Comparison of ENCODE assay signal across 25 cellular contexts in genomic region chrX:69016220-69016941, GRCh38.
A peak's percentile ranks its signal among the peaks of the same experiment; 100 is the strongest.
DNase-seq lines count a peak whose midpoint lies in the region; ATAC-seq, FAIRE-seq and TF ChIP-seq lines count a peak whose summit lies in the region.
"Had no signal": no experiment of that assay in that cellular context is flagged by ENCODE, and none has a peak within 500 bp of the region (broad histone marks: within the 10 kb centered on the region; RNA-seq: fewer than 3 reads in every experiment).

No MANE protein-coding gene starts in this region.

- H3K27me3 ChIP-seq in H7 (ENCODE audit: control insufficient read depth, insufficient read depth, low read length) (no peaks in the 10 kb centered on the region), endodermal cell (ENCODE audit: control insufficient read depth, insufficient read depth, low read length, poor library complexity, severe bottlenecking) (no peaks in the 10 kb centered on the region), right cardiac atrium (ENCODE audit: control insufficient read depth, insufficient read depth) (no peaks in the 10 kb centered on the region)
- no peaks in the 10 kb centered on the region for H3K27me3 ChIP-seq in CD8-positive, alpha-beta T cell (ENCODE audit: insufficient read depth, low read length)
- H3K27me3 ChIP-seq: BE2C, colonic mucosa had no signal

- H3K36me3 ChIP-seq in H7 (replicated peaks; ENCODE audit: control insufficient read depth, insufficient read depth, low read length) (no peaks in the 10 kb centered on the region), endodermal cell (ENCODE audit: control insufficient read depth, insufficient read depth, low read length) (no peaks in the 10 kb centered on the region)
- H3K36me3 ChIP-seq in CD8-positive, alpha-beta T cell (ENCODE audit: insufficient read depth, low read length): no peaks in the 10 kb centered on the region
- H3K36me3 ChIP-seq: BE2C, breast epithelium, colonic mucosa had no signal

- POLR2A ChIA-PET in CD8-positive, alpha-beta T cell (lab: Charles Lee): no interaction called here

- no peak overlapping the region for H3K9ac ChIP-seq in endodermal cell (ENCODE audit: extremely low read depth, low read length, poor library complexity, severe bottlenecking)

- H3K36me3 Mint-ChIP-seq in endodermal cell (ENCODE audit: low read depth): no peaks in the 10 kb centered on the region
- no peaks in the 10 kb centered on the region for H3K36me3 Mint-ChIP-seq in osteocyte (ENCODE audit: unreplicated experiment)
- H3K36me3 Mint-ChIP-seq in CD8-positive, alpha-beta T cell: no peaks in the 10 kb centered on the region

- DNase-seq in H7 (peak; percentile 32), endodermal cell (peak; percentile 30), right cardiac atrium (peak in 2 of 3 donors; percentile 69 to 70), osteocyte (ENCODE audit: extremely low spot score, unreplicated experiment) (peak; percentile 83), frontal cortex (ENCODE audit: low spot score in 2 of 2) (no peak), GM12892 (ENCODE audit: insufficient read length) (no peak), DMS53 (lab: John Stamatoyannopoulos, UW) (no peak)
- no peak for DNase-seq in CD8-positive, alpha-beta T cell
- DNase-seq: activated CD4-positive, alpha-beta T cell treated with anti-CD3 and anti-CD28 coated beads for 36 hours; activated gamma-delta T cell treated with Interleukin-2 at 50 U/mL for 16 hours; activated T-cell treated with anti-CD3 and anti-CD28 coated beads, Interleukin-2, amount 50 U/mL, for 24 hours; BE2C; colonic mucosa; DMS79 treated with DMSO at 0.1 percent for 48 hours; glutamatergic neuron; NCI-H1092 treated with DMSO at 0.1 percent for 48 hours; NCI-H1930; NCI-H226; psoas muscle; stimulated activated CD4-positive, alpha-beta T cell treated with anti-CD3 and anti-CD28 coated beads, Interleukin-2, amount 100 ng/mL, for 24 hours had no signal

- peaks cover 33% of the 10 kb centered on the region for H3K9me3 Mint-ChIP-seq in endodermal cell
- no peaks in the 10 kb centered on the region for H3K9me3 Mint-ChIP-seq in osteocyte (ENCODE audit: unreplicated experiment)
- H3K9me3 Mint-ChIP-seq in CD8-positive, alpha-beta T cell: no peaks in the 10 kb centered on the region
- H3K9me3 Mint-ChIP-seq: activated T-cell treated with anti-CD3 and anti-CD28 coated beads, Interleukin-2, amount 50 U/mL, for 24 hours; T-helper 1 cell treated with Interleukin-12 subunit alpha and Interleukin-12 subunit beta and Interleukin-4 antibody, amounts not matched to agents 30 μg/mL and 1 μg/mL, for 36 hours had no signal

- no peaks in the 10 kb centered on the region for H3K27me3 Mint-ChIP-seq in endodermal cell (ENCODE audit: insufficient read depth)
- no peaks in the 10 kb centered on the region for H3K27me3 Mint-ChIP-seq in osteocyte (ENCODE audit: unreplicated experiment)
- H3K27me3 Mint-ChIP-seq in CD8-positive, alpha-beta T cell (ENCODE audit: low read depth): peaks cover 2% of the 10 kb centered on the region
- H3K27me3 Mint-ChIP-seq: activated CD4-positive, alpha-beta T cell treated with anti-CD3 and anti-CD28 coated beads for 36 hours had no signal

- H3K9me3 ChIP-seq in endodermal cell (ENCODE audit: control insufficient read depth, low read length): no peaks in the 10 kb centered on the region
- H3K9me3 ChIP-seq in right cardiac atrium (ENCODE audit: control insufficient read depth, low read length): no peaks in the 10 kb centered on the region
- H3K9me3 ChIP-seq in CD8-positive, alpha-beta T cell (ENCODE audit: low read length): no peaks in the 10 kb centered on the region
- H3K9me3 ChIP-seq: BE2C, breast epithelium, colonic mucosa, psoas muscle had no signal

- H3K4me1 Mint-ChIP-seq in endodermal cell (peaks cover 2% of the 10 kb centered on the region), osteocyte (ENCODE audit: unreplicated experiment) (peaks cover 7% of the 10 kb centered on the region)
- H3K4me1 Mint-ChIP-seq in CD8-positive, alpha-beta T cell (ENCODE audit: low read depth): no peaks in the 10 kb centered on the region
- H3K4me1 Mint-ChIP-seq: activated CD4-positive, alpha-beta T cell treated with anti-CD3 and anti-CD28 coated beads for 36 hours had no signal

- ATAC-seq in right cardiac atrium: peak; percentile 13 to 62
- no peak for ATAC-seq in CD8-positive, alpha-beta T cell
- ATAC-seq: activated CD4-positive, alpha-beta T cell treated with anti-CD3 and anti-CD28 coated beads for 36 hours; left lobe of liver; psoas muscle had no signal

- H3K4me1 ChIP-seq in endodermal cell (ENCODE audit: control insufficient read depth, insufficient read depth, low read length) (no peaks in the 10 kb centered on the region), right cardiac atrium (ENCODE audit: control insufficient read depth, insufficient read depth, low read length) (peaks cover 22% of the 10 kb centered on the region)
- H3K4me1 ChIP-seq in CD8-positive, alpha-beta T cell (ENCODE audit: insufficient read depth, low read length): no peaks in the 10 kb centered on the region
- H3K4me1 ChIP-seq: BE2C, breast epithelium, colonic mucosa, psoas muscle had no signal

- no peak overlapping the region for H3K4me3 ChIP-seq in H7 (ENCODE audit: insufficient read depth, low read depth, low read length)
- no peak overlapping the region for H3K4me3 ChIP-seq in endodermal cell (ENCODE audit: low read length)
- H3K4me3 ChIP-seq in right cardiac atrium (ENCODE audit: low read length): no peak overlapping the region
- H3K4me3 ChIP-seq in CD8-positive, alpha-beta T cell (ENCODE audit: low read depth, low read length): no peak overlapping the region
- H3K4me3 ChIP-seq: colonic mucosa, psoas muscle, skin epidermis had no signal

- no peak overlapping the region for H3K4me3 Mint-ChIP-seq in endodermal cell
- H3K4me3 Mint-ChIP-seq in osteocyte (ENCODE audit: unreplicated experiment): no peak overlapping the region
- no peak overlapping the region for H3K4me3 Mint-ChIP-seq in CD8-positive, alpha-beta T cell
- H3K4me3 Mint-ChIP-seq: activated CD4-positive, alpha-beta T cell treated with anti-CD3 and anti-CD28 coated beads for 36 hours; activated T-cell treated with anti-CD3 and anti-CD28 coated beads, Interleukin-2, amount 50 U/mL, for 24 hours; T-helper 1 cell treated with Interleukin-12 subunit alpha and Interleukin-12 subunit beta and Interleukin-4 antibody, amounts not matched to agents 30 μg/mL and 1 μg/mL, for 36 hours had no signal

- H3K27ac Mint-ChIP-seq in endodermal cell (no peak overlapping the region), osteocyte (ENCODE audit: unreplicated experiment) (no peak overlapping the region)
- no peak overlapping the region for H3K27ac Mint-ChIP-seq in CD8-positive, alpha-beta T cell
- H3K27ac Mint-ChIP-seq: activated CD4-positive, alpha-beta T cell treated with anti-CD3 and anti-CD28 coated beads for 36 hours; activated T-cell treated with anti-CD3 and anti-CD28 coated beads, Interleukin-2, amount 50 U/mL, for 24 hours; T-helper 1 cell treated with Interleukin-12 subunit alpha and Interleukin-12 subunit beta and Interleukin-4 antibody, amounts not matched to agents 30 μg/mL and 1 μg/mL, for 36 hours had no signal

- CTCF ChIA-PET in CD8-positive, alpha-beta T cell (lab: Charles Lee): no interaction called here

- H3K27ac ChIP-seq in endodermal cell (ENCODE audit: low read depth, low read length): no peak overlapping the region
- peak overlapping the region; percentile 59 for H3K27ac ChIP-seq in right cardiac atrium (ENCODE audit: low read length)
- no peak overlapping the region for H3K27ac ChIP-seq in CD8-positive, alpha-beta T cell (ENCODE audit: low read depth, low read length)
- H3K27ac ChIP-seq: colonic mucosa, psoas muscle had no signal

- no peak for TF ChIP-seq CTCF in endodermal cell (conservative IDR thresholded peaks at IDR 0.05)
- no peak for TF ChIP-seq CTCF in osteocyte (IDR thresholded peaks at IDR 0.05)
- TF ChIP-seq CTCF in CD8-positive, alpha-beta T cell (IDR thresholded peaks at IDR 0.05): no peak

- 80 to 84% methylated on average over 1 to 12 of the region's 13 CpGs for WGBS in endodermal cell (ENCODE audit: insufficient coverage in 1 of 2, insufficient read length in 1 of 2), 2 experiments
- 29% methylated on average over 13 of the region's 13 CpGs for WGBS in right cardiac atrium

- intact Hi-C loops in right cardiac atrium (cut with DNase I): no loop called here
- intact Hi-C loops in CD8-positive, alpha-beta T cell (cut with DNase I, micrococcal nuclease): no loop called here

- FAIRE-seq in frontal cortex (lab: Jason Lieb, UNC) (no peak), GM12892 (lab: Jason Lieb, UNC) (no peak)
- FAIRE-seq: H54 had no signal

- no peak for TF ChIP-seq POLR2A in GM12892 (IDR thresholded peaks at IDR 0.05; ENCODE audit: low read depth, low read length)

Comparison
In these comparisons a context has a peak if more than half of its experiments do, and no peak if none do; other contexts are left out.
1. DNase-seq: peak in H7 (single experiment), endodermal cell (single experiment), right cardiac atrium (2 of 3) and osteocyte (single experiment); none in CD8-positive, alpha-beta T cell (0 of 7), frontal cortex (0 of 2), GM12892 (single experiment) and DMS53 (single experiment).